ENCODE assay signal across 1 cellular context in the genomic region with DNA sequence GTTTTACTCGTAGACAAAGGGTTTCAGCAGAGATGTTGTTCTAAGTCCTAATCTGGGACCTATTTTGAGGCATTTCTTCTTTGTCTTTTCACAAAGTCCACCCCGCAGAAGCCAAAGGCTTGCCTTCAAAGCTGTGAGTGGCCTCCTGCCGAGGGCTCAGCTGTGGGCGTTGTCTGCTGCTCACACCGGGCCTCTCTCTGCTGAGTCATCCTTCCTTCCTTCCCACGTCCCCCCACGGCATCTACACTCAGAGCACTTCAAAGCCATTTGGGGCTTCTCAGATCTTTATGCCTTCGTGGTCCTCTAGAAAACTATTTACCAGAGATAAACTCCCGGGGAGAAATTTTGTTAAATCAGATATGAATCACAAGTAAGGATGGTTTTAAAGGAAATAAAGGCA.
TF ChIP-seq lines count a peak whose summit lies in the region.

No MANE protein-coding gene starts in this region.

TF ChIP-seq in GM23338, 12 proteins besides CTCF, POLR2A, EP300 and RAD21 (continued from another document):
- TF ChIP-seq, protein P1, sequence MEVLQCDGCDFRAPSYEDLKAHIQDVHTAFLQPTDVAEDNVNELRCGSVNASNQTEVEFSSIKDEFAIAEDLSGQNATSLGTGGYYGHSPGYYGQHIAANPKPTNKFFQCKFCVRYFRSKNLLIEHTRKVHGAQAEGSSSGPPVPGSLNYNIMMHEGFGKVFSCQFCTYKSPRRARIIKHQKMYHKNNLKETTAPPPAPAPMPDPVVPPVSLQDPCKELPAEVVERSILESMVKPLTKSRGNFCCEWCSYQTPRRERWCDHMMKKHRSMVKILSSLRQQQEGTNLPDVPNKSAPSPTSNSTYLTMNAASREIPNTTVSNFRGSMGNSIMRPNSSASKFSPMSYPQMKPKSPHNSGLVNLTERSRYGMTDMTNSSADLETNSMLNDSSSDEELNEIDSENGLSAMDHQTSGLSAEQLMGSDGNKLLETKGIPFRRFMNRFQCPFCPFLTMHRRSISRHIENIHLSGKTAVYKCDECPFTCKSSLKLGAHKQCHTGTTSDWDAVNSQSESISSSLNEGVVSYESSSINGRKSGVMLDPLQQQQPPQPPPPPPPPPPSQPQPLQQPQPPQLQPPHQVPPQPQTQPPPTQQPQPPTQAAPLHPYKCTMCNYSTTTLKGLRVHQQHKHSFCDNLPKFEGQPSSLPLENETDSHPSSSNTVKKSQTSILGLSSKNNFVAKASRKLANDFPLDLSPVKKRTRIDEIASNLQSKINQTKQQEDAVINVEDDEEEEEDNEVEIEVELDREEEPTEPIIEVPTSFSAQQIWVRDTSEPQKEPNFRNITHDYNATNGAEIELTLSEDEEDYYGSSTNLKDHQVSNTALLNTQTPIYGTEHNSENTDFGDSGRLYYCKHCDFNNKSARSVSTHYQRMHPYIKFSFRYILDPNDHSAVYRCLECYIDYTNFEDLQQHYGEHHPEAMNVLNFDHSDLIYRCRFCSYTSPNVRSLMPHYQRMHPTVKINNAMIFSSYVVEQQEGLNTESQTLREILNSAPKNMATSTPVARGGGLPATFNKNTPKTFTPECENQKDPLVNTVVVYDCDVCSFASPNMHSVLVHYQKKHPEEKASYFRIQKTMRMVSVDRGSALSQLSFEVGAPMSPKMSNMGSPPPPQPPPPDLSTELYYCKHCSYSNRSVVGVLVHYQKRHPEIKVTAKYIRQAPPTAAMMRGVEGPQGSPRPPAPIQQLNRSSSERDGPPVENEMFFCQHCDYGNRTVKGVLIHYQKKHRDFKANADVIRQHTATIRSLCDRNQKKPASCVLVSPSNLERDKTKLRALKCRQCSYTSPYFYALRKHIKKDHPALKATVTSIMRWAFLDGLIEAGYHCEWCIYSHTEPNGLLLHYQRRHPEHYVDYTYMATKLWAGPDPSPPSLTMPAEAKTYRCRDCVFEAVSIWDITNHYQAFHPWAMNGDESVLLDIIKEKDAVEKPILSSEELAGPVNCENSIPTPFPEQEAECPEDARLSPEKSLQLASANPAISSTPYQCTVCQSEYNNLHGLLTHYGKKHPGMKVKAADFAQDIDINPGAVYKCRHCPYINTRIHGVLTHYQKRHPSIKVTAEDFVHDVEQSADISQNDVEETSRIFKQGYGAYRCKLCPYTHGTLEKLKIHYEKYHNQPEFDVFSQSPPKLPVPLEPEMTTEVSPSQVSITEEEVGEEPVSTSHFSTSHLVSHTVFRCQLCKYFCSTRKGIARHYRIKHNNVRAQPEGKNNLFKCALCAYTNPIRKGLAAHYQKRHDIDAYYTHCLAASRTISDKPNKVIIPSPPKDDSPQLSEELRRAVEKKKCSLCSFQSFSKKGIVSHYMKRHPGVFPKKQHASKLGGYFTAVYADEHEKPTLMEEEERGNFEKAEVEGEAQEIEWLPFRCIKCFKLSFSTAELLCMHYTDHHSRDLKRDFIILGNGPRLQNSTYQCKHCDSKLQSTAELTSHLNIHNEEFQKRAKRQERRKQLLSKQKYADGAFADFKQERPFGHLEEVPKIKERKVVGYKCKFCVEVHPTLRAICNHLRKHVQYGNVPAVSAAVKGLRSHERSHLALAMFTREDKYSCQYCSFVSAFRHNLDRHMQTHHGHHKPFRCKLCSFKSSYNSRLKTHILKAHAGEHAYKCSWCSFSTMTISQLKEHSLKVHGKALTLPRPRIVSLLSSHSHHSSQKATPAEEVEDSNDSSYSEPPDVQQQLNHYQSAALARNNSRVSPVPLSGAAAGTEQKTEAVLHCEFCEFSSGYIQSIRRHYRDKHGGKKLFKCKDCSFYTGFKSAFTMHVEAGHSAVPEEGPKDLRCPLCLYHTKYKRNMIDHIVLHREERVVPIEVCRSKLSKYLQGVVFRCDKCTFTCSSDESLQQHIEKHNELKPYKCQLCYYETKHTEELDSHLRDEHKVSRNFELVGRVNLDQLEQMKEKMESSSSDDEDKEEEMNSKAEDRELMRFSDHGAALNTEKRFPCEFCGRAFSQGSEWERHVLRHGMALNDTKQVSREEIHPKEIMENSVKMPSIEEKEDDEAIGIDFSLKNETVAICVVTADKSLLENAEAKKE (CRISPR knock-in tag; IDR thresholded peaks at IDR 0.05): no peak
